Comparison of ENCODE assay signal across 19 cellular contexts in genomic region chrX:18889982-18890381, GRCh38.
"Had no signal": no experiment of that assay in that cellular context is flagged by ENCODE, and none has a peak within 500 bp of the region (broad histone marks: within the 10 kb centered on the region; RNA-seq: fewer than 3 reads in every experiment).

No MANE protein-coding gene starts in this region.

- H3K27me3 ChIP-seq: cardiac muscle cell, hepatocyte, sigmoid colon, testis had no signal

- H3K36me3 Mint-ChIP-seq: activated CD8-positive, alpha-beta memory T cell treated with anti-CD3 and anti-CD28 coated beads, Interleukin-2, amount 10 ng/mL, durations not matched to agents 7 days and 5 days; stimulated activated effector memory CD8-positive, alpha-beta T cell treated with anti-CD3 and anti-CD28 coated beads, Interleukin-12 subunit alpha, Interleukin-12 subunit beta, amount 100 ng/mL, for 72 hours had no signal

- H3K9me3 ChIP-seq: lower lobe of right lung, sigmoid colon, testis had no signal

- H3K4me1 Mint-ChIP-seq: activated T-helper 17 cell treated with anti-CD3 and anti-CD28 coated beads, Interleukin-2, amount 50 U/mL, for 72 hours had no signal

- H3K4me3 ChIP-seq: cardiac muscle cell, hepatocyte, lower lobe of right lung, sigmoid colon, testis had no signal

- H3K9me3 Mint-ChIP-seq: activated B cell treated with CpG ODN at 0.5 μM for 24 hours; activated CD4-positive, alpha-beta memory T cell treated with anti-CD3 and anti-CD28 coated beads, Interleukin-2, amount 10 ng/mL, durations not matched to agents 7 days and 5 days; activated T-helper 17 cell treated with anti-CD3 and anti-CD28 coated beads, Interleukin-2, amount 50 U/mL, for 72 hours; stimulated activated effector memory CD8-positive, alpha-beta T cell treated with anti-CD3 and anti-CD28 coated beads, Interleukin-12 subunit alpha, Interleukin-12 subunit beta, amount 100 ng/mL, for 72 hours; type B pancreatic cell had no signal

- H3K4me3 Mint-ChIP-seq: activated B cell treated with CpG ODN at 0.5 μM for 24 hours; activated CD4-positive, alpha-beta memory T cell treated with anti-CD3 and anti-CD28 coated beads, Interleukin-2, amount 10 ng/mL, durations not matched to agents 7 days and 5 days; activated CD8-positive, alpha-beta memory T cell treated with anti-CD3 and anti-CD28 coated beads, Interleukin-2, amount 10 ng/mL, durations not matched to agents 7 days and 5 days; activated T-helper 17 cell treated with anti-CD3 and anti-CD28 coated beads, Interleukin-2, amount 50 U/mL, for 72 hours; endodermal cell; nephron; stimulated activated effector memory CD8-positive, alpha-beta T cell treated with anti-CD3 and anti-CD28 coated beads, Interleukin-12 subunit alpha, Interleukin-12 subunit beta, amount 100 ng/mL, for 72 hours; type B pancreatic cell had no signal

- ATAC-seq: activated CD8-positive, alpha-beta memory T cell treated with anti-CD3 and anti-CD28 coated beads, Interleukin-2, amount 10 ng/mL, durations not matched to agents 7 days and 5 days; activated T-helper 17 cell treated with anti-CD3 and anti-CD28 coated beads, Interleukin-2, amount 50 U/mL, for 72 hours; lower lobe of right lung; stimulated activated effector memory CD8-positive, alpha-beta T cell treated with anti-CD3 and anti-CD28 coated beads, Interleukin-12 subunit alpha, Interleukin-12 subunit beta, amount 100 ng/mL, for 72 hours had no signal

- H3K27ac ChIP-seq: cardiac muscle cell, epithelial cell of prostate, hepatocyte, lower lobe of right lung, parathyroid adenoma, sigmoid colon, testis had no signal

- H3K27me3 Mint-ChIP-seq: activated B cell treated with CpG ODN at 0.5 μM for 24 hours; activated CD4-positive, alpha-beta memory T cell treated with anti-CD3 and anti-CD28 coated beads, Interleukin-2, amount 10 ng/mL, durations not matched to agents 7 days and 5 days; activated CD8-positive, alpha-beta memory T cell treated with anti-CD3 and anti-CD28 coated beads, Interleukin-2, amount 10 ng/mL, durations not matched to agents 7 days and 5 days; activated T-helper 17 cell treated with anti-CD3 and anti-CD28 coated beads, Interleukin-2, amount 50 U/mL, for 72 hours; type B pancreatic cell had no signal

- DNase-seq: activated B cell treated with CpG ODN at 0.5 μM for 24 hours; activated CD4-positive, alpha-beta memory T cell treated with anti-CD3 and anti-CD28 coated beads, Interleukin-2, amount 10 ng/mL, durations not matched to agents 7 days and 5 days; activated CD4-positive, alpha-beta T cell treated with anti-CD3 and anti-CD28 coated beads for 4 hours; activated CD8-positive, alpha-beta memory T cell treated with anti-CD3 and anti-CD28 coated beads, Interleukin-2, amount 10 ng/mL, durations not matched to agents 7 days and 5 days; activated naive CD4-positive, alpha-beta T cell treated with Interleukin-2 at 50 U/mL for 16 hours; endodermal cell; foreskin fibroblast; lower lobe of right lung; sigmoid colon; stimulated activated CD4-positive, alpha-beta T cell treated with anti-CD3 and anti-CD28 coated beads, Interleukin-4, amount 100 ng/mL, for 24 hours; testis had no signal

- H3K27ac Mint-ChIP-seq: activated B cell treated with CpG ODN at 0.5 μM for 24 hours; activated CD4-positive, alpha-beta memory T cell treated with anti-CD3 and anti-CD28 coated beads, Interleukin-2, amount 10 ng/mL, durations not matched to agents 7 days and 5 days; activated CD8-positive, alpha-beta memory T cell treated with anti-CD3 and anti-CD28 coated beads, Interleukin-2, amount 10 ng/mL, durations not matched to agents 7 days and 5 days; activated T-helper 17 cell treated with anti-CD3 and anti-CD28 coated beads, Interleukin-2, amount 50 U/mL, for 72 hours; endodermal cell; nephron; stimulated activated effector memory CD8-positive, alpha-beta T cell treated with anti-CD3 and anti-CD28 coated beads, Interleukin-12 subunit alpha, Interleukin-12 subunit beta, amount 100 ng/mL, for 72 hours; type B pancreatic cell had no signal

- H3K36me3 ChIP-seq: cardiac muscle cell, lower lobe of right lung, sigmoid colon had no signal
